ENCODE assay signal across 14 cellular contexts in genomic region chr20:47204008-47204745, GRCh38.
DNase-seq lines count a peak whose midpoint lies in the region; ATAC-seq, FAIRE-seq and TF ChIP-seq lines count a peak whose summit lies in the region.
"Had no signal": no experiment of that assay in that cellular context is flagged by ENCODE, and none has a peak within 500 bp of the region (broad histone marks: within the 10 kb centered on the region; RNA-seq: fewer than 3 reads in every experiment).

No MANE protein-coding gene starts in this region.

- peaks cover 0 to 16% of the 10 kb centered on the region in 2 experiments; a peak in 1 of 4 replicates for H3K79me1 ChIP-seq in IMR-90 (ENCODE audit: low read depth in 1 of 2, low read length in 2 of 2)

- H4K8ac ChIP-seq in IMR-90 (ENCODE audit: low read depth in 2 of 2, low read length in 2 of 2), result peak overlapping the region in 1 of 2 experiments; percentile 6; a peak in 1 of 4 replicates

- peak; percentile 62 for ATAC-seq in IMR-90 (ENCODE audit: low read depth)
- ATAC-seq in left lung, result peak; percentile 10
- no peak for ATAC-seq in activated CD8-positive, alpha-beta memory T cell treated with anti-CD3 and anti-CD28 coated beads, Interleukin-2, amount 10 ng/mL, durations not matched to agents 7 days and 5 days
- ATAC-seq in HG03571 (IDR thresholded peaks at IDR 0.05; ENCODE audit: unreplicated experiment), result no peak
- no peak for ATAC-seq in activated T-cell treated with anti-CD3 and anti-CD28 coated beads, Interleukin-2, amount 50 U/mL, for 72 hours (replicated peaks in 1 of 2)

- H3K9me1 ChIP-seq in IMR-90 (ENCODE audit: insufficient read depth, low read length), result peaks cover 21% of the 10 kb centered on the region; the same call in 1 of the 2 replicates

- H3K27me3 ChIP-seq in Caco-2 (replicated peaks; ENCODE audit: control insufficient read depth, insufficient read depth, low read length) (no peaks in the 10 kb centered on the region), IMR-90 (ENCODE audit: control insufficient read depth, insufficient read depth, low read length) (no peaks in the 10 kb centered on the region), bronchial epithelial cell (ENCODE audit: control insufficient read depth, insufficient read depth, low read length) (no peaks in the 10 kb centered on the region), left lung (no peaks in the 10 kb centered on the region)
- H3K27me3 ChIP-seq: BE2C, SJSA1 had no signal

- H3K4me3 Mint-ChIP-seq in Caco-2 (ENCODE audit: unreplicated experiment), result peak overlapping the region; percentile 6
- H3K4me3 Mint-ChIP-seq in activated CD8-positive, alpha-beta memory T cell treated with anti-CD3 and anti-CD28 coated beads, Interleukin-2, amount 10 ng/mL, durations not matched to agents 7 days and 5 days, result no peak overlapping the region
- no peak overlapping the region for H3K4me3 Mint-ChIP-seq in activated T-cell treated with anti-CD3 and anti-CD28 coated beads, Interleukin-2, amount 50 U/mL, for 72 hours

- CTCF ChIA-PET in Caco-2 (lab: Charles Lee) (interaction anchor here (0.7 to 2.2 kb wide), 2 partner anchors 8 to 155 kb away, joined by 3 to 12 read pairs; no protein-coding TSS in a partner anchor), IMR-90 (lab: Yijun Ruan, JAX) (interaction anchor here (0.6 to 1.5 kb wide), 2 partner anchors 86 to 180 kb away, joined by 3 to 5 read pairs; no protein-coding TSS in a partner anchor)
- CTCF ChIA-PET in activated CD8-positive, alpha-beta memory T cell treated with anti-CD3 and anti-CD28 coated beads, Interleukin-2, amount 10 ng/mL, durations not matched to agents 7 days and 5 days (lab: Charles Lee), result interaction anchor here (1.7 to 5.1 kb wide), 4 partner anchors 7 to 178 kb away, joined by 4 to 79 read pairs (median 12); no protein-coding TSS in a partner anchor

- TF ChIP-seq RAD21 in IMR-90 (IDR thresholded peaks at IDR 0.05; ENCODE audit: low read length), result no peak

- no peak overlapping the region for H3K27ac ChIP-seq in IMR-90 (ENCODE audit: insufficient read depth, low read length)
- no peak overlapping the region for H3K27ac ChIP-seq in left lung
- H3K27ac ChIP-seq: SJSA1 had no signal

- H2BK20ac ChIP-seq in IMR-90 (ENCODE audit: low read depth, low read length), result no peak overlapping the region

- POLR2A ChIA-PET in Caco-2 (lab: Charles Lee) (no interaction called here), IMR-90 (lab: Charles Lee; ENCODE audit: unreplicated experiment) (no interaction called here)

- H2BK5ac ChIP-seq in IMR-90 (ENCODE audit: low read depth, low read length, poor library complexity, severe bottlenecking), result no peak overlapping the region

- no peak overlapping the region for H4K5ac ChIP-seq in IMR-90 (ENCODE audit: low read depth, low read length)

- H3K23ac ChIP-seq in IMR-90 (ENCODE audit: low read depth, low read length), result no peak overlapping the region

- DNase-seq in Caco-2 (peak; percentile 60 to 79), IMR-90 (peak; percentile 87), bronchial epithelial cell (ENCODE audit: low read depth) (peak; percentile 97), left lung (no peak)
- no peak for DNase-seq in activated CD8-positive, alpha-beta memory T cell treated with anti-CD3 and anti-CD28 coated beads, Interleukin-2, amount 10 ng/mL, durations not matched to agents 7 days and 5 days
- no peak for DNase-seq in activated T-cell treated with anti-CD3 and anti-CD28 coated beads, Interleukin-2, amount 50 U/mL, for 72 hours
- no peak for DNase-seq in stimulated activated naive CD4-positive, alpha-beta T cell (lab: John Stamatoyannopoulos, UW)
- DNase-seq: activated CD8-positive, alpha-beta memory T cell treated with anti-CD3 and anti-CD28 coated beads for 24 hours; activated naive CD4-positive, alpha-beta T cell treated with Interleukin-2 at 50 U/mL for 16 hours; BE2C; caudate nucleus; NCI-H2029 had no signal

- no peak overlapping the region for H2BK15ac ChIP-seq in IMR-90 (ENCODE audit: low read depth, low read length)

- 64% methylated on average over 2 of the region's 10 CpGs; no CpG with 5 or more reads in 1 of the 2 experiments for WGBS in IMR-90 (ENCODE audit: extremely low coverage in 2 of 2, insufficient read length in 1 of 2), 2 experiments

- peaks cover 22% of the 10 kb centered on the region for H3K36me3 Mint-ChIP-seq in Caco-2 (ENCODE audit: insufficient read depth, unreplicated experiment)
- H3K36me3 Mint-ChIP-seq in activated CD8-positive, alpha-beta memory T cell treated with anti-CD3 and anti-CD28 coated beads, Interleukin-2, amount 10 ng/mL, durations not matched to agents 7 days and 5 days, result peaks cover 2% of the 10 kb centered on the region
- no peaks in the 10 kb centered on the region for H3K36me3 Mint-ChIP-seq in activated T-cell treated with anti-CD3 and anti-CD28 coated beads, Interleukin-2, amount 50 U/mL, for 72 hours (ENCODE audit: insufficient read depth in 2 of 2)

- dilution Hi-C loops in IMR-90 (cut with HindIII; ENCODE audit: low sequenced_read_pairs, unreplicated experiment), result no loop called here

- H3K27ac Mint-ChIP-seq in Caco-2 (ENCODE audit: unreplicated experiment), result peak overlapping the region; percentile 79
- H3K27ac Mint-ChIP-seq in activated CD8-positive, alpha-beta memory T cell treated with anti-CD3 and anti-CD28 coated beads, Interleukin-2, amount 10 ng/mL, durations not matched to agents 7 days and 5 days, result no peak overlapping the region
- no peak overlapping the region for H3K27ac Mint-ChIP-seq in activated T-cell treated with anti-CD3 and anti-CD28 coated beads, Interleukin-2, amount 50 U/mL, for 72 hours

- H3K36me3 ChIP-seq in Caco-2 (ENCODE audit: control insufficient read depth, insufficient read depth, low read length) (peaks cover 4% of the 10 kb centered on the region; the same call in 1 of the 2 replicates), IMR-90 (ENCODE audit: control insufficient read depth, insufficient read depth, low read length) (peaks cover 8% of the 10 kb centered on the region; the same call in 1 of the 2 replicates), bronchial epithelial cell (ENCODE audit: control insufficient read depth, insufficient read depth, low read length) (peaks cover 2% of the 10 kb centered on the region), left lung (peaks cover 0 to 13% of the 10 kb centered on the region in 2 donors)

- TF ChIP-seq CTCF in Caco-2 (IDR thresholded peaks at IDR 0.05; ENCODE audit: insufficient read depth in 1 of 2, low read depth in 1 of 2, low read length in 1 of 2, severe bottlenecking in 1 of 2, unreplicated experiment in 1 of 2) (no peak), IMR-90 (conservative IDR thresholded peaks at IDR 0.05; ENCODE audit: low read depth, low read length) (no peak), bronchial epithelial cell (IDR thresholded peaks at IDR 0.05; ENCODE audit: insufficient read depth, low read length, severe bottlenecking) (no peak), left lung (IDR thresholded peaks at IDR 0.05) (no peak)

- in situ Hi-C loops in IMR-90 (cut with MboI; ENCODE audit: low sequenced_read_pairs), result loop anchor here (10.0 kb wide), 1 partner anchor 449 kb away; no protein-coding TSS in a partner anchor

- no peak overlapping the region for H2AFZ ChIP-seq in IMR-90 (replicated peaks; ENCODE audit: low read length, poor library complexity)

- H2AK9ac ChIP-seq in IMR-90 (replicated peaks; ENCODE audit: low read depth, low read length, poor library complexity), result no peak overlapping the region

- H3K9me3 ChIP-seq in Caco-2 (no peaks in the 10 kb centered on the region), IMR-90 (ENCODE audit: control insufficient read depth, insufficient read depth, low read length) (no peaks in the 10 kb centered on the region), left lung (no peaks in the 10 kb centered on the region)
- H3K9me3 ChIP-seq: BE2C, SJSA1 had no signal

- peak overlapping the region; percentile 27; the same call in 1 of the 2 replicates for H2AK5ac ChIP-seq in IMR-90 (ENCODE audit: low read depth, low read length)

- no peaks in the 10 kb centered on the region for H3K9me3 Mint-ChIP-seq in Caco-2 (ENCODE audit: unreplicated experiment)
- H3K9me3 Mint-ChIP-seq in activated CD8-positive, alpha-beta memory T cell treated with anti-CD3 and anti-CD28 coated beads, Interleukin-2, amount 10 ng/mL, durations not matched to agents 7 days and 5 days (ENCODE audit: low read depth), result no peaks in the 10 kb centered on the region
- H3K9me3 Mint-ChIP-seq in activated T-cell treated with anti-CD3 and anti-CD28 coated beads, Interleukin-2, amount 50 U/mL, for 72 hours, result no peaks in the 10 kb centered on the region

- no peak overlapping the region for H4K91ac ChIP-seq in IMR-90 (ENCODE audit: insufficient read depth, low read depth, low read length)

- H3K27me3 Mint-ChIP-seq in Caco-2 (ENCODE audit: insufficient read depth, unreplicated experiment), result no peaks in the 10 kb centered on the region
- H3K27me3 Mint-ChIP-seq in activated CD8-positive, alpha-beta memory T cell treated with anti-CD3 and anti-CD28 coated beads, Interleukin-2, amount 10 ng/mL, durations not matched to agents 7 days and 5 days, result no peaks in the 10 kb centered on the region
- no peaks in the 10 kb centered on the region for H3K27me3 Mint-ChIP-seq in activated T-cell treated with anti-CD3 and anti-CD28 coated beads, Interleukin-2, amount 50 U/mL, for 72 hours (ENCODE audit: low read depth)

- no TSS peak for BruUV-seq in Caco-2 (replicated peaks; lab: Mats Ljungman, UMichigan)
- BruUV-seq in IMR-90 (replicated peaks; lab: Mats Ljungman, UMichigan), result no TSS peak

- FAIRE-seq in bronchial epithelial cell (lab: Jason Lieb, UNC), result no peak

- H2BK120ac ChIP-seq in IMR-90 (ENCODE audit: low read depth, low read length), result no peak overlapping the region

- H4K20me1 ChIP-seq in IMR-90 (ENCODE audit: insufficient read depth, low read length), result no peaks in the 10 kb centered on the region; the same call in 1 of the 2 replicates

- intact Hi-C loops in Caco-2 (cut with micrococcal nuclease; ENCODE audit: unreplicated experiment), result loop anchor here (2.0 kb wide), 1 partner anchor 17 kb away; no protein-coding TSS in a partner anchor
- intact Hi-C loops in IMR-90 (cut with micrococcal nuclease), result loop anchor here (2.0 kb wide), 2 partner anchors 299 to 417 kb away; no protein-coding TSS in a partner anchor
- intact Hi-C loops in left lung (cut with DNase I), result no loop called here

- H3K4me3 ChIP-seq in Caco-2 (ENCODE audit: low read depth, low read length) (no peak overlapping the region), IMR-90 (ENCODE audit: insufficient read depth, low read depth, low read length) (no peak overlapping the region), bronchial epithelial cell (ENCODE audit: low read depth, low read length) (no peak overlapping the region), left lung (no peak overlapping the region)
- H3K4me3 ChIP-seq: SJSA1 had no signal

- no peak overlapping the region for H3K9ac ChIP-seq in IMR-90 (ENCODE audit: low read depth, low read length)

- H3K4ac ChIP-seq in IMR-90 (ENCODE audit: low read depth, low read length), result no peak overlapping the region

- TF ChIP-seq POLR2A in IMR-90 (IDR thresholded peaks at IDR 0.05; ENCODE audit: low read depth, low read length), result no peak

- H3K14ac ChIP-seq in IMR-90 (replicated peaks; ENCODE audit: low read depth, low read length), result no peak overlapping the region

- no peak overlapping the region for H3K18ac ChIP-seq in IMR-90 (ENCODE audit: low read depth, low read length)

- no peak overlapping the region for H3K4me2 ChIP-seq in IMR-90 (ENCODE audit: low read depth, low read length)

- H3K56ac ChIP-seq in IMR-90 (ENCODE audit: extremely low read depth, insufficient read depth, low read length), result no peak overlapping the region

- H3K4me1 ChIP-seq in Caco-2 (peaks cover 34% of the 10 kb centered on the region), IMR-90 (ENCODE audit: control insufficient read depth, insufficient read depth, low read length) (peaks cover 2% of the 10 kb centered on the region), left lung (peaks cover 0 to 4% of the 10 kb centered on the region in 2 donors)
- H3K4me1 ChIP-seq: BE2C had no signal

- H3K4me1 Mint-ChIP-seq in Caco-2 (ENCODE audit: low read depth, unreplicated experiment), result peaks cover 52% of the 10 kb centered on the region
- H3K4me1 Mint-ChIP-seq in activated CD8-positive, alpha-beta memory T cell treated with anti-CD3 and anti-CD28 coated beads, Interleukin-2, amount 10 ng/mL, durations not matched to agents 7 days and 5 days, result peaks cover 5% of the 10 kb centered on the region
- peaks cover 5% of the 10 kb centered on the region for H3K4me1 Mint-ChIP-seq in activated T-cell treated with anti-CD3 and anti-CD28 coated beads, Interleukin-2, amount 50 U/mL, for 72 hours (ENCODE audit: low read depth)

Comparison
In these comparisons a context has a peak if more than half of its experiments do, and no peak if none do; other contexts are left out.
1. DNase-seq: peak in Caco-2 (2 of 2), IMR-90 (single experiment) and bronchial epithelial cell (single experiment); none in left lung (0 of 2), activated CD8-positive, alpha-beta memory T cell treated with anti-CD3 and anti-CD28 coated beads, Interleukin-2, amount 10 ng/mL, durations not matched to agents 7 days and 5 days (single experiment), activated T-cell treated with anti-CD3 and anti-CD28 coated beads, Interleukin-2, amount 50 U/mL, for 72 hours (0 of 2) and stimulated activated naive CD4-positive, alpha-beta T cell (0 of 6).
2. ATAC-seq: peak in IMR-90 (single experiment) and left lung (single experiment); none in activated CD8-positive, alpha-beta memory T cell treated with anti-CD3 and anti-CD28 coated beads, Interleukin-2, amount 10 ng/mL, durations not matched to agents 7 days and 5 days (single experiment), HG03571 (single experiment) and activated T-cell treated with anti-CD3 and anti-CD28 coated beads, Interleukin-2, amount 50 U/mL, for 72 hours (0 of 2).
3. intact Hi-C loops: an anchor here in Caco-2 (2.0 kb wide) and IMR-90 (2.0 kb wide); none called in left lung.